ENCODE assay signal across 1 cellular context in genomic region chr5:119458911-119459632, GRCh38.
TF ChIP-seq lines count a peak whose summit lies in the region.

No MANE protein-coding gene starts in this region.

TF ChIP-seq in HepG2, 621 proteins besides CTCF, POLR2A, EP300 and RAD21:
- TF ChIP-seq ZBTB10 (CRISPR knock-in tag; IDR thresholded peaks at IDR 0.05; ENCODE audit: borderline replicate concordance) (no peak), ZNF383 (CRISPR knock-in tag; IDR thresholded peaks at IDR 0.05; ENCODE audit: borderline replicate concordance) (no peak), SOX13 (IDR thresholded peaks at IDR 0.05) (no peak), SOX13 (CRISPR knock-in tag; conservative IDR thresholded peaks at IDR 0.05 in 1 of 2, IDR thresholded peaks at IDR 0.05 in 1 of 2) (peak in 1 of 2 experiments; percentile 10; a peak in 1 of 4 replicates), ZNF12 (CRISPR knock-in tag; IDR thresholded peaks at IDR 0.05) (peak; percentile 68; the same call in 1 of the 2 replicates), ZNF652 (CRISPR knock-in tag; IDR thresholded peaks at IDR 0.05; ENCODE audit: borderline replicate concordance, low read depth) (peak; percentile 61; the same call in 1 of the 2 replicates)
